20 cellular contexts compared by ENCODE assay signal in the genomic region with DNA sequence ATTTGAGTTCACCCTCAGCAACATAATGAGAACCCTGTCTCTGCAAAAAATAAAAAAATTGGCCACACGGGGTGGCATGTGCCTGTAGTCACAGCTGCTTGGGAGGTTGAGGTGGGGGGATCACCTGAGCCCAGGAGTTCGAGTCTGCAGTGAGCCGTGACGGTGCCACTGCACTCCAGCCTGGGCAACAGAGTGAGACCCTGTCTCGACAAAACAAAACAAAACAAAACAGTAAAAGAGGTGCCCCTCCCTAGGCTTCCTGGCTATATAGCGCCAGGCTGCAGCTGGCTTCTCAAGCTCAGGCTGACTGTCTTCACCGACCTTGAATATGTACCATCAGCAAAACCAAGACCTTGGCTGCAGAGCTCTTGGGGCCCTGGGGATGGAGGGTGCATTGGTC. TPM values are rescaled to one million over a fixed set of nuclear protein-coding genes. Genes with fewer than 3 reads are reported as not detected.
A peak's percentile ranks its signal among the peaks of the same experiment; 100 is the strongest.
DNase-seq lines count a peak whose midpoint lies in the region; ATAC-seq and TF ChIP-seq lines count a peak whose summit lies in the region.
"Had no signal": no experiment of that assay in that cellular context is flagged by ENCODE, and none has a peak within 500 bp of the region (broad histone marks: within the 10 kb centered on the region; RNA-seq: fewer than 3 reads in every experiment).

No MANE protein-coding gene starts in this region.

- intact Hi-C loops in left ventricle myocardium inferior (cut with micrococcal nuclease) (no loop called here), Right ventricle myocardium superior (cut with DNase I) (no loop called here), mucosa of descending colon (cut with DNase I, micrococcal nuclease) (no loop called here)

- no peak overlapping the region for H3K9ac ChIP-seq in mesendoderm (ENCODE audit: low read length)

- no peak overlapping the region for H2AK5ac ChIP-seq in mesendoderm (ENCODE audit: low read length)

- no peaks in the 10 kb centered on the region for H3K79me2 ChIP-seq in mesendoderm (ENCODE audit: control insufficient read depth, insufficient read depth, low read length)

- H3K27ac ChIP-seq in left ventricle myocardium inferior (replicated peaks) (peak overlapping the region; percentile 63), WERI-Rb-1 (peak overlapping the region; percentile 97), mesendoderm (ENCODE audit: low read depth, low read length) (no peak overlapping the region)
- H3K27ac ChIP-seq: foreskin keratinocyte had no signal

- no peak overlapping the region for H3K4me3 ChIP-seq in left ventricle myocardium inferior
- no peak overlapping the region for H3K4me3 ChIP-seq in WERI-Rb-1 (ENCODE audit: low read depth, low read length)
- H3K4me3 ChIP-seq in mesendoderm (ENCODE audit: low read length) = no peak overlapping the region
- no peak overlapping the region for H3K4me3 ChIP-seq in mucosa of descending colon
- H3K4me3 ChIP-seq: left lung, skin epidermis had no signal

- no peak overlapping the region for H3K18ac ChIP-seq in mesendoderm (ENCODE audit: low read length)

- H3K4me1 ChIP-seq in left ventricle myocardium inferior (peaks cover 82% of the 10 kb centered on the region), mesendoderm (ENCODE audit: control insufficient read depth, low read depth, low read length) (peaks cover 9% of the 10 kb centered on the region), mucosa of descending colon (ENCODE audit: low read depth) (no peaks in the 10 kb centered on the region)

- WGBS in mesendoderm (ENCODE audit: extremely low coverage, insufficient coverage, low lambda C conversion rate) = no CpG with 5 or more reads among the region's 7 CpGs

- H3K4me2 ChIP-seq in mesendoderm (ENCODE audit: low read length) = no peak overlapping the region

- H3K27me3 ChIP-seq in left ventricle myocardium inferior (ENCODE audit: low read depth) = no peaks in the 10 kb centered on the region
- no peaks in the 10 kb centered on the region for H3K27me3 ChIP-seq in WERI-Rb-1 (ENCODE audit: insufficient read depth, low read depth, severe bottlenecking)
- H3K27me3 ChIP-seq in mesendoderm (ENCODE audit: insufficient read depth, low read length, poor library complexity) = no peaks in the 10 kb centered on the region
- H3K27me3 ChIP-seq: foreskin keratinocyte, left lung had no signal

- no peak overlapping the region for H4K5ac ChIP-seq in mesendoderm (ENCODE audit: low read length)

- ATAC-seq in Right ventricle myocardium superior (ENCODE audit: poor library complexity) (no peak), mucosa of descending colon (no peak)
- ATAC-seq: CD8-positive, alpha-beta T cell; left lung; T-cell had no signal

- DNase-seq in left ventricle myocardium inferior = no peak
- DNase-seq in Right ventricle myocardium superior = no peak
- DNase-seq in WERI-Rb-1 = no peak
- no peak for DNase-seq in mesendoderm
- no peak for DNase-seq in GM19240 (ENCODE audit: insufficient read length, low spot score)
- no peak for DNase-seq in mucosa of descending colon
- no peak for DNase-seq in Kasumi-1 (lab: John Stamatoyannopoulos, UW)
- DNase-seq in HPDE6-E6E7 (ENCODE audit: extremely low spot score) = no peak
- DNase-seq: activated CD4-positive, alpha-beta T cell treated with anti-CD3 and anti-CD28 coated beads, Interleukin-2, amount 50 U/mL, for 48 hours; activated gamma-delta T cell treated with Interleukin-2 at 50 U/mL for 16 hours; activated T-cell treated with anti-CD3 and anti-CD28 coated beads for 4 hours; CD8-positive, alpha-beta T cell; foreskin keratinocyte; HCEC 1CT; left lung; NCI-H1930; NCI-H510A treated with DMSO at 0.1 percent for 48 hours; stimulated activated CD4-positive, alpha-beta T cell treated with anti-CD3 and anti-CD28 coated beads, Interleukin-2, amount 100 ng/mL, for 48 hours had no signal

- no peak for TF ChIP-seq CTCF in left ventricle myocardium inferior (IDR thresholded peaks at IDR 0.05; ENCODE audit: borderline replicate concordance)
- TF ChIP-seq CTCF in WERI-Rb-1 (IDR thresholded peaks at IDR 0.05; ENCODE audit: low read depth, low read length) = no peak
- no peak for TF ChIP-seq CTCF in mucosa of descending colon (IDR thresholded peaks at IDR 0.05)

- peak overlapping the region; percentile 34 for H3K56ac ChIP-seq in mesendoderm (ENCODE audit: low read length)

- H2BK15ac ChIP-seq in mesendoderm (replicated peaks; ENCODE audit: low read depth) = no peak overlapping the region

- no peak overlapping the region for H3K23ac ChIP-seq in mesendoderm (ENCODE audit: low read length)

- no peaks in the 10 kb centered on the region for H3K36me3 ChIP-seq in left ventricle myocardium inferior
- H3K36me3 ChIP-seq in WERI-Rb-1 = no peaks in the 10 kb centered on the region
- no peaks in the 10 kb centered on the region for H3K36me3 ChIP-seq in mesendoderm (ENCODE audit: control insufficient read depth, insufficient read depth, low read length)
- H3K36me3 ChIP-seq in mucosa of descending colon (ENCODE audit: low read depth) = no peaks in the 10 kb centered on the region
- H3K36me3 ChIP-seq: left lung had no signal

- H2BK5ac ChIP-seq in mesendoderm (ENCODE audit: low read length) = no peak overlapping the region

- H3K4ac ChIP-seq in mesendoderm (ENCODE audit: low read depth, low read length) = no peak overlapping the region

- H2BK120ac ChIP-seq in mesendoderm (ENCODE audit: low read depth, low read length) = no peak overlapping the region

- no peak overlapping the region for H4K8ac ChIP-seq in mesendoderm (ENCODE audit: low read depth, low read length)

- no peaks in the 10 kb centered on the region for H3K9me3 ChIP-seq in left ventricle myocardium inferior (replicated peaks)
- no peaks in the 10 kb centered on the region for H3K9me3 ChIP-seq in WERI-Rb-1 (ENCODE audit: severe bottlenecking)
- no peaks in the 10 kb centered on the region for H3K9me3 ChIP-seq in mucosa of descending colon
- H3K9me3 ChIP-seq: left lung had no signal

- H3K79me1 ChIP-seq in mesendoderm (ENCODE audit: low read length) = peaks cover 4% of the 10 kb centered on the region

RNA-seq across cellular contexts. Expression of a gene that starts 29.4 kb away (rescaled TPM):
- total RNA-seq in left ventricle myocardium inferior = 305 TPM
- 156 TPM for total RNA-seq in Right ventricle myocardium superior
- polyA plus RNA-seq in mesendoderm (2013, experiment 1 of 2) = 13.2 TPM
- 12.5 TPM for polyA plus RNA-seq in mesendoderm (2013, experiment 2 of 2)
- 10 to 100 TPM in 1 of 3 donors, 1 to 10 TPM in 2; 4.7 to 28.4 (median 8.5) TPM for total RNA-seq in mucosa of descending colon
